Comparison of ENCODE assay signal across 8 cellular contexts in genomic region chr10:79400567-79401004, GRCh38. TPM values are rescaled to one million over a fixed set of nuclear protein-coding genes. Genes with fewer than 3 reads are reported as not detected.
DNase-seq lines count a peak whose midpoint lies in the region; ATAC-seq, FAIRE-seq and TF ChIP-seq lines count a peak whose summit lies in the region.

No MANE protein-coding gene starts in this region.

- peak overlapping the region; percentile 75 for H2AFZ ChIP-seq in K562 (ENCODE audit: low read depth, low read length)

- CTCF ChIA-PET in K562 (lab: Yijun Ruan, JAX; ENCODE audit: low intra/inter-chr PET ratio), result no interaction called here

- no peak overlapping the region for H3K4me2 ChIP-seq in K562 (ENCODE audit: insufficient read depth, low read length)

- TF ChIP-seq CTCF in GM12865 (IDR thresholded peaks at IDR 0.05; ENCODE audit: insufficient read depth, low read depth, low read length, missing control alignments) (peak; percentile 91), K562 (IDR thresholded peaks at IDR 0.05 in 2 of 3, conservative IDR thresholded peaks at IDR 0.05 in 1 of 3; ENCODE audit: insufficient read depth in 2 of 3, low read depth in 1 of 3, low read length in 3 of 3) (peak; percentile 91 to 98 (median 93))

- TF ChIP-seq POLR2A in K562 (conservative IDR thresholded peaks at IDR 0.05), result no peak

- DNase-seq in GM12865 (ENCODE audit: low read depth) (peak; percentile 63), SKM-1 treated with dmso at 0.1 percent for 144 hours (lab: John Stamatoyannopoulos, UW; ENCODE audit: unreplicated experiment) (peak; percentile 35), K562 (ENCODE audit: extremely low read depth in 1 of 4, low spot score in 3 of 4) (peak; percentile 86 to 89 (median 87)), left lobe of liver (ENCODE audit: low spot score) (no peak), AG08395 (ENCODE audit: low spot score) (no peak), HPDE6-E6E7 (ENCODE audit: extremely low spot score) (no peak)
- DNase-seq in stimulated activated CD8-positive, alpha-beta memory T cell treated with anti-CD3 and anti-CD28 coated beads, Interleukin-7, amount 100 ng/mL, for 24 hours (ENCODE audit: low read depth), result peak; percentile 12

- H3K9ac ChIP-seq in K562 (ENCODE audit: insufficient read depth in 1 of 2, low read depth in 2 of 2, low read length in 2 of 2), result no peak overlapping the region; a peak in 1 of 4 replicates

- no peaks in the 10 kb centered on the region for H3K27me3 ChIP-seq in K562 (ENCODE audit: control insufficient read depth in 2 of 2, insufficient read depth in 2 of 2, low read length in 2 of 2)

- no peak for TF ChIP-seq EP300 in K562 (IDR thresholded peaks at IDR 0.05; ENCODE audit: low read length)

- 25% methylated on average over 3 of the region's 3 CpGs for WGBS in K562 (ENCODE audit: insufficient coverage, low coverage, missing lambda C conversion rate)

- H3K36me3 ChIP-seq in K562 (ENCODE audit: control insufficient read depth, insufficient read depth, low read length), result no peaks in the 10 kb centered on the region

- H3K4me1 ChIP-seq in K562 (replicated peaks in 1 of 2; ENCODE audit: control insufficient read depth in 2 of 2, insufficient read depth in 2 of 2, low read length in 2 of 2), result peaks cover 46 to 65% of the 10 kb centered on the region in 2 experiments

- H3K4me3 ChIP-seq in GM12865 (ENCODE audit: low read depth, low read length) (no peak overlapping the region), K562 (no peak overlapping the region)

- no TSS peak for BruUV-seq in K562 (replicated peaks; lab: Mats Ljungman, UMichigan)

- intact Hi-C loops in K562 (cut with micrococcal nuclease), result loop anchor here (2.0 kb wide), 1 partner anchor 66 kb away; no protein-coding TSS in a partner anchor

- no peaks in the 10 kb centered on the region for H3K9me1 ChIP-seq in K562 (ENCODE audit: control insufficient read depth, insufficient read depth, low read length)

- in situ Hi-C loops in K562 (cut with MboI), result no loop called here

- H3K27ac ChIP-seq in K562 (ENCODE audit: extremely low read depth, low read depth, low read length), result no peak overlapping the region

- POLR2A ChIA-PET in K562 (lab: Yijun Ruan, JAX), result interaction anchor here (1.4 to 2.8 kb wide), 2 partner anchors 9 to 44 kb away, joined by 3 to 11 read pairs; no protein-coding TSS in a partner anchor

- H4K20me1 ChIP-seq in K562 (replicated peaks; ENCODE audit: control insufficient read depth, insufficient read depth, low read length), result peaks cover 4% of the 10 kb centered on the region; the same call in 1 of the 2 replicates

- peak; percentile 55 to 88 for TF ChIP-seq RAD21 in K562 (CRISPR knock-in tag; conservative IDR thresholded peaks at IDR 0.05 in 1 of 2, IDR thresholded peaks at IDR 0.05 in 1 of 2)

- H3K79me2 ChIP-seq in K562 (ENCODE audit: control insufficient read depth, insufficient read depth, low read length), result no peaks in the 10 kb centered on the region

- H3K9me3 ChIP-seq in K562 (replicated peaks; ENCODE audit: control insufficient read depth, insufficient read depth, low read depth, low read length), result no peaks in the 10 kb centered on the region

- peak; percentile 84 for FAIRE-seq in K562 (lab: Jason Lieb, UNC)

- peak; percentile 65 for ATAC-seq in HG02798 (IDR thresholded peaks at IDR 0.05; ENCODE audit: poor library complexity, unreplicated experiment)
- peak; percentile 90 for ATAC-seq in K562
- peak; percentile 26 for ATAC-seq in left lobe of liver

TF ChIP-seq in K562, 482 proteins besides CTCF, POLR2A, EP300 and RAD21 (continues in another document):
- TF ChIP-seq FOXP1 (CRISPR knock-in tag; IDR thresholded peaks at IDR 0.05) (0 out of 2 replicates have a peak, but pooled peaks have one; percentile 8), ETS1 (conservative IDR thresholded peaks at IDR 0.05; ENCODE audit: control insufficient read depth, low read depth, low read length) (0 out of 2 replicates have a peak, but pooled peaks have one; percentile 51), HDAC6 (IDR thresholded peaks at IDR 0.05; ENCODE audit: low read depth, low read length) (no peak), MYNN (IDR thresholded peaks at IDR 0.05) (0 out of 2 replicates have a peak, but pooled peaks have one; percentile 53), MYNN (CRISPR knock-in tag; IDR thresholded peaks at IDR 0.05) (no peak), HIVEP1 (CRISPR knock-in tag; IDR thresholded peaks at IDR 0.05) (no peak), USF2 (CRISPR knock-in tag; IDR thresholded peaks at IDR 0.05) (peak; percentile 68), TRIM28 (IDR thresholded peaks at IDR 0.05) (no peak), CTBP1 (IDR thresholded peaks at IDR 0.05; ENCODE audit: borderline replicate concordance) (peak; percentile 71; the same call in 1 of the 2 replicates), HDGF (IDR thresholded peaks at IDR 0.05) (0 out of 2 replicates have a peak, but pooled peaks have one; percentile 27), HOXB6 (CRISPR knock-in tag; IDR thresholded peaks at IDR 0.05; ENCODE audit: borderline replicate concordance) (no peak), SMC3 (conservative IDR thresholded peaks at IDR 0.05; ENCODE audit: insufficient read depth, low read depth, low read length) (peak; percentile 58), ATF4 (CRISPR knock-in tag; IDR thresholded peaks at IDR 0.05) (no peak), XRCC5 (IDR thresholded peaks at IDR 0.05; ENCODE audit: low read depth, low read length) (peak; percentile 89)

RNA-seq across cellular contexts. Expression of gene ZCCHC24, which starts 44.8 kb away (rescaled TPM):
- total RNA-seq in K562 (2011; cell fraction: chromatin; rRNA removed; ENCODE audit: low replicate concordance), result 4.0 and 6.3 TPM in 2 replicates
- 4.8 and 4.9 TPM in 2 replicates for total RNA-seq in K562 (2011; cell fraction: nucleolus; rRNA removed)
- 4.4 and 6.7 TPM in 2 replicates for total RNA-seq in K562 (2011; cell fraction: nucleoplasm; rRNA removed)
- 3.6 and 4.9 TPM in 2 replicates for total RNA-seq in K562 (2014; rRNA removed)
- 3.9 and 4.0 TPM in 2 replicates for total RNA-seq in K562 (2014; rRNA removed; fragmentation: Illumina TruSeq; extraction: Trizol)
- 5.5 and 5.7 TPM in 2 replicates for total RNA-seq in K562 (2015; rRNA removed; fragmentation: Illumina TruSeq; extraction: Trizol)
- 11.0 and 11.5 TPM in 2 replicates for total RNA-seq in K562 (2021)
- 4.6 and 5.0 TPM in 2 replicates for polyA plus RNA-seq in K562 (2011; rRNA removed)
- 4.7 and 8.4 TPM in 2 replicates for polyA plus RNA-seq in K562 (2011; cell fraction: cytosol; rRNA removed)
- 3.1 and 5.6 TPM in 2 replicates for polyA plus RNA-seq in K562 (2011; cell fraction: nucleus; rRNA removed)
- polyA plus RNA-seq in K562 (2012), result 6.8 and 12.0 TPM in 2 replicates
- polyA plus RNA-seq in K562 (2014; fragmentation: Illumina TruSeq; extraction: Trizol), result 7.0 and 7.6 TPM in 2 replicates
- polyA plus RNA-seq in K562 (2014; fragmentation: Nextera tagmentation; extraction: Ambion mirVana), result under 1 TPM; 0.84 to 0.86 TPM
- polyA plus RNA-seq in K562 (2014; rRNA removed), result 5.1 and 6.0 TPM in 2 replicates
- 3.4 and 4.7 TPM in 2 replicates for polyA minus RNA-seq in K562 (2011; rRNA and poly(A)+ RNA removed)
- polyA minus RNA-seq in K562 (2011; cell fraction: cytosol; rRNA and poly(A)+ RNA removed), result 6.1 and 6.4 TPM in 2 replicates
- 3.0 TPM in 2 replicates for polyA minus RNA-seq in K562 (2011; cell fraction: nucleus; rRNA and poly(A)+ RNA removed)
- total RNA-seq in left lobe of liver, result 30.5 TPM

RNA-seq across cellular contexts. Expression of gene PPIF, which starts 53.3 kb away (rescaled TPM):
- 96.3 and 215 TPM in 2 replicates for total RNA-seq in K562 (2011; cell fraction: chromatin; rRNA removed; ENCODE audit: low replicate concordance)
- 144 and 155 TPM in 2 replicates for total RNA-seq in K562 (2011; cell fraction: nucleolus; rRNA removed)
- total RNA-seq in K562 (2011; cell fraction: nucleoplasm; rRNA removed), result 118 and 119 TPM in 2 replicates
- total RNA-seq in K562 (2014; rRNA removed) (53.4 and 69.8 TPM in 2 replicates), K562 (2014; rRNA removed; fragmentation: Illumina TruSeq; extraction: Trizol) (97.7 and 108 TPM in 2 replicates), K562 (2015; rRNA removed; fragmentation: Illumina TruSeq; extraction: Trizol) (117 and 119 TPM in 2 replicates), K562 (2021) (235 and 239 TPM in 2 replicates), left lobe of liver (93.4 TPM)
- polyA plus RNA-seq in K562 (2011; rRNA removed) (148 and 175 TPM in 2 replicates), K562 (2014; fragmentation: Illumina TruSeq; extraction: Trizol) (250 and 287 TPM in 2 replicates), K562 (2014; fragmentation: Nextera tagmentation; extraction: Ambion mirVana) (10 to 100 TPM; 40.9 to 51.1 TPM), K562 (2014; rRNA removed) (154 and 168 TPM in 2 replicates)
- polyA plus RNA-seq in K562 (2011; cell fraction: cytosol; rRNA removed), result 202 and 255 TPM in 2 replicates
- polyA plus RNA-seq in K562 (2011; cell fraction: nucleus; rRNA removed), result 198 and 337 TPM in 2 replicates
- 180 and 222 TPM in 2 replicates for polyA plus RNA-seq in K562 (2012)
- 91.8 and 131 TPM in 2 replicates for polyA minus RNA-seq in K562 (2011; rRNA and poly(A)+ RNA removed)
- polyA minus RNA-seq in K562 (2011; cell fraction: cytosol; rRNA and poly(A)+ RNA removed), result 98.9 and 104 TPM in 2 replicates
- polyA minus RNA-seq in K562 (2011; cell fraction: nucleus; rRNA and poly(A)+ RNA removed), result 116 and 136 TPM in 2 replicates

Comparison
In these comparisons a context has a peak if more than half of its experiments do, and no peak if none do; other contexts are left out.
1. DNase-seq: peak in GM12865 (single experiment), SKM-1 treated with dmso at 0.1 percent for 144 hours (single experiment), K562 (4 of 4) and stimulated activated CD8-positive, alpha-beta memory T cell treated with anti-CD3 and anti-CD28 coated beads, Interleukin-7, amount 100 ng/mL, for 24 hours (single experiment); none in left lobe of liver (single experiment), AG08395 (single experiment) and HPDE6-E6E7 (single experiment).
2. ATAC-seq: peak in every context shown above with its lines; median percentile 90 in K562; 65 in HG02798; 26 in left lobe of liver.